Comparison of ENCODE assay signal across 25 cellular contexts in the genomic region with DNA sequence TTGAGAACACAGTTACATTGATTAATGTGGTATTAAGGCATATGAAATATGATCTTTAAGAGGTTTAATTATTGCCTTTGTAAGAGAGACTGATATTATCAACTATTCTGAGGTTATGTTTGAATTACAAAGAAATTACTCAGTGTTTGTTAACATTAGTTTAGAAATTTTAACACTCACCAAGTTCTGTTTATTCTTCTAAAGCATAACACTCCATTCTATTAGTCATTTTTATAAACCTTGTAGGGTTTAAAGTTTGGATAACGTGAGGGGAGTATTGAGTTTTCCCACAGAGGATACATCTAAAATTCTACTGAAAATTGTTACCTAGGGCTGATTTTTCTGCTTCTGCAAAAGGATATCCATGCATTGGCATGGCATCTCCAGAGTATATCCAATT. TPM values are rescaled to one million over a fixed set of nuclear protein-coding genes. Genes with fewer than 3 reads are reported as not detected.
DNase-seq lines count a peak whose midpoint lies in the region; ATAC-seq, FAIRE-seq and TF ChIP-seq lines count a peak whose summit lies in the region.
"Had no signal": no experiment of that assay in that cellular context is flagged by ENCODE, and none has a peak within 500 bp of the region (broad histone marks: within the 10 kb centered on the region; RNA-seq: fewer than 3 reads in every experiment).

No MANE protein-coding gene starts in this region.

- H3K27me3 ChIP-seq in IMR-90 (ENCODE audit: control insufficient read depth, insufficient read depth, low read length) = no peaks in the 10 kb centered on the region; the same call in 1 of the 2 replicates
- H3K27me3 ChIP-seq in astrocyte (ENCODE audit: insufficient read depth, low read length) = no peaks in the 10 kb centered on the region
- no peaks in the 10 kb centered on the region for H3K27me3 ChIP-seq in fibroblast of lung (ENCODE audit: control insufficient read depth, insufficient read depth, low read length)
- H3K27me3 ChIP-seq: BE2C, BLaER1 had no signal

- H2AK9ac ChIP-seq in IMR-90 (replicated peaks; ENCODE audit: low read depth, low read length, poor library complexity) = no peak overlapping the region

- H4K5ac ChIP-seq in IMR-90 (ENCODE audit: low read depth, low read length) = no peak overlapping the region

- H3K4me1 ChIP-seq in IMR-90 (ENCODE audit: control insufficient read depth, insufficient read depth, low read length) = peaks cover 3% of the 10 kb centered on the region; the same call in 1 of the 2 replicates
- no peaks in the 10 kb centered on the region for H3K4me1 ChIP-seq in astrocyte (ENCODE audit: insufficient read depth, low read length)
- no peaks in the 10 kb centered on the region for H3K4me1 ChIP-seq in fibroblast of lung (ENCODE audit: control insufficient read depth, extremely low read depth, insufficient read depth, low read length)
- H3K4me1 ChIP-seq: BE2C, BLaER1 had no signal

- POLR2A ChIA-PET in IMR-90 (lab: Charles Lee; ENCODE audit: unreplicated experiment) = no interaction called here

- H4K20me1 ChIP-seq in IMR-90 (ENCODE audit: insufficient read depth, low read length) (no peaks in the 10 kb centered on the region), astrocyte (ENCODE audit: insufficient read depth, low read length) (no peaks in the 10 kb centered on the region), fibroblast of lung (ENCODE audit: control insufficient read depth, extremely low read depth, insufficient read depth, low read length) (no peaks in the 10 kb centered on the region)
- H4K20me1 ChIP-seq: BLaER1 had no signal

- no peaks in the 10 kb centered on the region for H3K9me3 ChIP-seq in IMR-90 (ENCODE audit: control insufficient read depth, insufficient read depth, low read length)
- no peaks in the 10 kb centered on the region for H3K9me3 ChIP-seq in astrocyte (ENCODE audit: insufficient read depth, low read depth, low read length)
- no peaks in the 10 kb centered on the region for H3K9me3 ChIP-seq in fibroblast of lung (ENCODE audit: control insufficient read depth, insufficient read depth, low read depth, low read length)
- H3K9me3 ChIP-seq: BE2C, BLaER1 had no signal

- no peak overlapping the region for H2AK5ac ChIP-seq in IMR-90 (ENCODE audit: low read depth, low read length)

- H4K8ac ChIP-seq in IMR-90 (ENCODE audit: low read depth in 2 of 2, low read length in 2 of 2) = no peak overlapping the region

- no peaks in the 10 kb centered on the region for H3K9me3 Mint-ChIP-seq in astrocyte (ENCODE audit: unreplicated experiment)

- no peak overlapping the region for H3K4me3 ChIP-seq in IMR-90 (ENCODE audit: insufficient read depth, low read depth, low read length)
- no peak overlapping the region for H3K4me3 ChIP-seq in astrocyte (ENCODE audit: insufficient read depth, low read depth, low read length)
- H3K4me3 ChIP-seq in fibroblast of lung (replicated peaks in 1 of 4; ENCODE audit: control extremely low read depth in 1 of 4, insufficient read depth in 1 of 4, low read depth in 3 of 4, low read length in 4 of 4) = no peak overlapping the region
- H3K4me3 ChIP-seq: BLaER1 had no signal

- DNase-seq in IMR-90 = peak; percentile 1
- DNase-seq in astrocyte (ENCODE audit: low read depth) = peak; percentile 4
- peak; percentile 11 to 58 for DNase-seq in fibroblast of lung (ENCODE audit: low read depth in 2 of 2)
- DNase-seq in stimulated activated naive CD4-positive, alpha-beta T cell (lab: John Stamatoyannopoulos, UW) = no peak
- DNase-seq in NCI-H1105 (lab: John Stamatoyannopoulos, UW) = no peak
- DNase-seq in cerebellar nuclear complex (lab: John Stamatoyannopoulos, UW) = no peak
- DNase-seq in cardiac septum (ENCODE audit: low spot score) = no peak
- DNase-seq: 8988T; ACHN; BE2C; C1 segment of cervical spinal cord; CD4-positive, alpha-beta memory T cell; CD4-positive, CD25-positive, alpha-beta regulatory T cell; CD8-positive, alpha-beta memory T cell; COR-L47; DMS79 treated with DMSO at 0.1 percent for 48 hours; GF-D8 had no signal

- no peak overlapping the region for H2BK20ac ChIP-seq in IMR-90 (ENCODE audit: low read depth, low read length)

- no peaks in the 10 kb centered on the region for H3K79me2 ChIP-seq in astrocyte (ENCODE audit: insufficient read depth, low read length)
- H3K79me2 ChIP-seq in fibroblast of lung (ENCODE audit: control insufficient read depth, insufficient read depth, low read length) = no peaks in the 10 kb centered on the region

- no peak overlapping the region for H3K4me2 ChIP-seq in IMR-90 (ENCODE audit: low read depth, low read length)
- no peak overlapping the region for H3K4me2 ChIP-seq in astrocyte (ENCODE audit: low read length)
- no peak overlapping the region for H3K4me2 ChIP-seq in fibroblast of lung (ENCODE audit: extremely low read depth, insufficient read depth, low read length)
- H3K4me2 ChIP-seq: BLaER1 had no signal

- H3K27ac Mint-ChIP-seq in astrocyte (ENCODE audit: unreplicated experiment) = no peak overlapping the region
- H3K27ac Mint-ChIP-seq: CD14-positive monocyte; CD4-positive, alpha-beta memory T cell; CD4-positive, CD25-positive, alpha-beta regulatory T cell; CD8-positive, alpha-beta memory T cell had no signal

- dilution Hi-C loops in IMR-90 (cut with HindIII; ENCODE audit: low sequenced_read_pairs, unreplicated experiment) = no loop called here

- H3K79me1 ChIP-seq in IMR-90 (ENCODE audit: low read depth in 1 of 2, low read length in 2 of 2) = no peaks in the 10 kb centered on the region

- no peak for TF ChIP-seq RAD21 in IMR-90 (IDR thresholded peaks at IDR 0.05; ENCODE audit: low read length)

- no peak overlapping the region for H3K14ac ChIP-seq in IMR-90 (replicated peaks; ENCODE audit: low read depth, low read length)

- in situ Hi-C loops in IMR-90 (cut with MboI; ENCODE audit: low sequenced_read_pairs) = no loop called here

- no peak overlapping the region for H4K91ac ChIP-seq in IMR-90 (ENCODE audit: insufficient read depth, low read depth, low read length)

- H3K27ac ChIP-seq in IMR-90 (ENCODE audit: insufficient read depth, low read length) (no peak overlapping the region), astrocyte (ENCODE audit: low read depth, low read length) (no peak overlapping the region), fibroblast of lung (ENCODE audit: insufficient read depth, low read length) (no peak overlapping the region)
- H3K27ac ChIP-seq: BLaER1 had no signal

- CTCF ChIA-PET in IMR-90 (lab: Yijun Ruan, JAX) = no interaction called here

- H3K56ac ChIP-seq in IMR-90 (ENCODE audit: extremely low read depth, insufficient read depth, low read length) = no peak overlapping the region

- ATAC-seq in IMR-90 (ENCODE audit: low read depth) = peak; percentile 57

- no peak overlapping the region for H3K23ac ChIP-seq in IMR-90 (ENCODE audit: low read depth, low read length)

- H3K9ac ChIP-seq in IMR-90 (ENCODE audit: low read depth, low read length) (no peak overlapping the region), astrocyte (ENCODE audit: low read length) (no peak overlapping the region), fibroblast of lung (ENCODE audit: insufficient read depth, low read length) (no peak overlapping the region)
- H3K9ac ChIP-seq: BLaER1 had no signal

- no peaks in the 10 kb centered on the region for H3K36me3 Mint-ChIP-seq in astrocyte (ENCODE audit: low read depth, unreplicated experiment)
- H3K36me3 Mint-ChIP-seq: CD14-positive monocyte; CD4-positive, alpha-beta memory T cell; CD4-positive, CD25-positive, alpha-beta regulatory T cell; CD8-positive, alpha-beta memory T cell had no signal

- H3K36me3 ChIP-seq in IMR-90 (ENCODE audit: control insufficient read depth, insufficient read depth, low read length) (no peaks in the 10 kb centered on the region), astrocyte (ENCODE audit: insufficient read depth, low read length) (no peaks in the 10 kb centered on the region), fibroblast of lung (ENCODE audit: control insufficient read depth, insufficient read depth, low read length) (no peaks in the 10 kb centered on the region)
- H3K36me3 ChIP-seq: BE2C, BLaER1 had no signal

- H2BK5ac ChIP-seq in IMR-90 (ENCODE audit: low read depth, low read length, poor library complexity, severe bottlenecking) = no peak overlapping the region

- H3K4me3 Mint-ChIP-seq in astrocyte (ENCODE audit: unreplicated experiment) = no peak overlapping the region
- H3K4me3 Mint-ChIP-seq: CD14-positive monocyte; CD4-positive, CD25-positive, alpha-beta regulatory T cell; CD8-positive, alpha-beta memory T cell had no signal

- intact Hi-C loops in IMR-90 (cut with micrococcal nuclease) (no loop called here), cardiac septum (cut with DNase I) (no loop called here)

- TF ChIP-seq CTCF in IMR-90 (conservative IDR thresholded peaks at IDR 0.05; ENCODE audit: low read depth, low read length) (no peak), astrocyte (IDR thresholded peaks at IDR 0.05; ENCODE audit: insufficient read depth, low read depth, low read length) (no peak), fibroblast of lung (conservative IDR thresholded peaks at IDR 0.05 in 1 of 2, IDR thresholded peaks at IDR 0.05 in 1 of 2; ENCODE audit: low read depth in 1 of 2, low read length in 2 of 2) (no peak)

- H3K27me3 Mint-ChIP-seq in astrocyte (ENCODE audit: low read depth, unreplicated experiment) = no peaks in the 10 kb centered on the region
- H3K27me3 Mint-ChIP-seq: CD4-positive, alpha-beta memory T cell; CD4-positive, CD25-positive, alpha-beta regulatory T cell; CD8-positive, alpha-beta memory T cell had no signal

- H2BK120ac ChIP-seq in IMR-90 (ENCODE audit: low read depth, low read length) = no peak overlapping the region

- H3K4me1 Mint-ChIP-seq in astrocyte (ENCODE audit: low read depth, unreplicated experiment) = no peaks in the 10 kb centered on the region
- H3K4me1 Mint-ChIP-seq: CD14-positive monocyte; CD4-positive, alpha-beta memory T cell; CD4-positive, CD25-positive, alpha-beta regulatory T cell; CD8-positive, alpha-beta memory T cell had no signal

- TF ChIP-seq POLR2A in IMR-90 (IDR thresholded peaks at IDR 0.05; ENCODE audit: low read depth, low read length) = no peak

- no peak overlapping the region for H2AFZ ChIP-seq in IMR-90 (replicated peaks; ENCODE audit: low read length, poor library complexity)
- H2AFZ ChIP-seq in astrocyte (ENCODE audit: low read depth, low read length) = no peak overlapping the region
- no peak overlapping the region for H2AFZ ChIP-seq in fibroblast of lung (ENCODE audit: low read length)

- no peaks in the 10 kb centered on the region for H3K9me1 ChIP-seq in IMR-90 (ENCODE audit: insufficient read depth, low read length)

- no peak overlapping the region for H3K4ac ChIP-seq in IMR-90 (ENCODE audit: low read depth, low read length)

- WGBS in IMR-90 (ENCODE audit: extremely low coverage in 2 of 2, insufficient read length in 1 of 2), 2 experiments = no CpG with 5 or more reads among the region's 1 CpG

- BruUV-seq in IMR-90 (replicated peaks; lab: Mats Ljungman, UMichigan) = no TSS peak

- H2BK15ac ChIP-seq in IMR-90 (ENCODE audit: low read depth, low read length) = no peak overlapping the region

- no peak overlapping the region for H3K18ac ChIP-seq in IMR-90 (ENCODE audit: low read depth, low read length)

- no peak for FAIRE-seq in astrocyte (lab: Jason Lieb, UNC)
- FAIRE-seq: A204.1, G401.6, GM12891, GM19239 had no signal

RNA-seq across cellular contexts. Expression of a gene that starts 7.7 kb away (rescaled TPM):
- total RNA-seq in IMR-90 (2012; rRNA removed) (not detected in 2 replicates), astrocyte (0.30 TPM in 1 of 2 replicates, not detected in the other), fibroblast of lung (under 0.01 and 0.17 TPM in 2 replicates), cardiac septum (0.27 TPM)
- polyA plus RNA-seq in IMR-90 (2012; rRNA removed) (not detected in 2 replicates), fibroblast of lung (not detected in 2 replicates)
- polyA plus RNA-seq in IMR-90 (2012; cell fraction: cytosol; rRNA removed) = not detected in 2 replicates
- polyA plus RNA-seq in IMR-90 (2012; cell fraction: nucleus; rRNA removed; ENCODE audit: low replicate concordance) = not detected in 2 replicates
- not detected in 2 replicates for polyA plus RNA-seq in fibroblast of lung (2012)
- polyA minus RNA-seq in fibroblast of lung (ENCODE audit: low replicate concordance) = not detected in 2 replicates
- total RNA-seq: A673; CD4-positive, alpha-beta memory T cell; CD4-positive, CD25-positive, alpha-beta regulatory T cell; CD8-positive, alpha-beta memory T cell had no signal
- polyA plus RNA-seq: AG04450; CD14-positive monocyte; CD4-positive, alpha-beta memory T cell; CD4-positive, CD25-positive, alpha-beta regulatory T cell; CD8-positive, alpha-beta memory T cell had no signal

Comparison
In these comparisons a context has a peak if more than half of its experiments do, and no peak if none do; other contexts are left out.
1. DNase-seq: peak in IMR-90 (single experiment), astrocyte (single experiment) and fibroblast of lung (2 of 2); none in stimulated activated naive CD4-positive, alpha-beta T cell (0 of 6), NCI-H1105 (single experiment), cerebellar nuclear complex (0 of 2) and cardiac septum (single experiment).